ENCODE assay signal across 21 cellular contexts in genomic region chr1:235614442-235614954, GRCh38. TPM values are rescaled to one million over a fixed set of nuclear protein-coding genes. Genes with fewer than 3 reads are reported as not detected.
DNase-seq lines count a peak whose midpoint lies in the region; ATAC-seq, FAIRE-seq and TF ChIP-seq lines count a peak whose summit lies in the region.
"Had no signal": no experiment of that assay in that cellular context is flagged by ENCODE, and none has a peak within 500 bp of the region (broad histone marks: within the 10 kb centered on the region; RNA-seq: fewer than 3 reads in every experiment).

No MANE protein-coding gene starts in this region.

- ATAC-seq in A549 (peak; percentile 33 to 36; a peak in 2 of 6 replicates), WTC11 (peak; percentile 51)
- peak; percentile 48 for ATAC-seq in stimulated activated memory B cell treated with anti-CD40 and anti-IgM and Interleukin-4, amounts not matched to agents 10 μg/mL and 1 μg/mL and 100 μg/mL, for 72 hours
- ATAC-seq: GM12878 had no signal

- H3K4me3 ChIP-seq in A549 = no peak overlapping the region
- H3K4me3 ChIP-seq in kidney (ENCODE audit: low read length in 2 of 2) = no peak overlapping the region
- H3K4me3 ChIP-seq: BLaER1 treated with 17β-estradiol and CSF1 and Interleukin-3, amounts not matched to agents 10 nM and 100 nM; GM12878; HAP-1 had no signal

- TF ChIP-seq RAD21 in A549 (conservative IDR thresholded peaks at IDR 0.05 in 1 of 2, IDR thresholded peaks at IDR 0.05 in 1 of 2) = no peak

- 87% methylated on average over 5 of the region's 7 CpGs for WGBS in A549 (ENCODE audit: missing lambda C conversion rate)

- H3K27ac Mint-ChIP-seq in WTC11 = no peak overlapping the region; the same call in 1 of the 2 replicates
- H3K27ac Mint-ChIP-seq in stimulated activated memory B cell treated with anti-CD40 and anti-IgM and Interleukin-4, amounts not matched to agents 10 μg/mL and 1 μg/mL and 100 μg/mL, for 72 hours = no peak overlapping the region
- H3K27ac Mint-ChIP-seq: CD4-positive, alpha-beta T cell; HFFc6 had no signal

- TF ChIP-seq CTCF in A549 (IDR thresholded peaks at IDR 0.05) (no peak), WTC11 (IDR thresholded peaks at IDR 0.05) (no peak), kidney (IDR thresholded peaks at IDR 0.05; ENCODE audit: borderline replicate concordance, extremely low read depth, insufficient read depth) (no peak)

- H3K4me3 Mint-ChIP-seq in WTC11 = no peak overlapping the region
- H3K4me3 Mint-ChIP-seq in stimulated activated memory B cell treated with anti-CD40 and anti-IgM and Interleukin-4, amounts not matched to agents 10 μg/mL and 1 μg/mL and 100 μg/mL, for 72 hours = no peak overlapping the region
- H3K4me3 Mint-ChIP-seq: CD4-positive, alpha-beta T cell; HFFc6 had no signal

- POLR2A ChIA-PET in A549 (lab: Yijun Ruan, JAX) (no interaction called here), WTC11 (lab: Charles Lee) (no interaction called here)

- no peak overlapping the region for H3K4me2 ChIP-seq in A549
- H3K4me2 ChIP-seq: BLaER1 treated with 17β-estradiol and CSF1 and Interleukin-3, amounts not matched to agents 10 nM and 100 nM had no signal

- peaks cover 9% of the 10 kb centered on the region; the same call in 2 of the 3 replicates for H3K4me1 ChIP-seq in A549
- H3K4me1 ChIP-seq in kidney (ENCODE audit: control insufficient read depth in 1 of 2, insufficient read depth in 1 of 2, low read depth in 1 of 2, low read length in 2 of 2) = no peaks in the 10 kb centered on the region
- H3K4me1 ChIP-seq: BLaER1 treated with 17β-estradiol and CSF1 and Interleukin-3, amounts not matched to agents 10 nM and 100 nM; HAP-1 had no signal

- no peaks in the 10 kb centered on the region for H3K36me3 ChIP-seq in kidney (ENCODE audit: control insufficient read depth in 1 of 2, insufficient read depth in 2 of 2, low read length in 2 of 2)
- H3K36me3 ChIP-seq: BLaER1 treated with 17β-estradiol and CSF1 and Interleukin-3, amounts not matched to agents 10 nM and 100 nM; HAP-1 had no signal

- no peaks in the 10 kb centered on the region for H3K9me3 Mint-ChIP-seq in WTC11
- no peaks in the 10 kb centered on the region for H3K9me3 Mint-ChIP-seq in stimulated activated memory B cell treated with anti-CD40 and anti-IgM and Interleukin-4, amounts not matched to agents 10 μg/mL and 1 μg/mL and 100 μg/mL, for 72 hours
- H3K9me3 Mint-ChIP-seq: CD4-positive, alpha-beta T cell; HFFc6 had no signal

- no peak for DNase-seq in A549 (ENCODE audit: low read depth in 1 of 2, low spot score in 1 of 2)
- DNase-seq in WTC11 (ENCODE audit: low spot score) = no peak
- peak; percentile 34 for DNase-seq in kidney
- DNase-seq in NCI-H510A (lab: John Stamatoyannopoulos, UW) = no peak
- no peak for DNase-seq in DMS153 treated with DMSO at 0.1 percent for 48 hours (lab: John Stamatoyannopoulos, UW; ENCODE audit: unreplicated experiment)
- no peak for DNase-seq in NCI-H2081 (lab: John Stamatoyannopoulos, UW)
- DNase-seq: AML-193; Calu3; CD4-positive, alpha-beta T cell; DMS 273 treated with DMSO at 0.1 percent for 48 hours; DMS79; GOT3; HFFc6; KBM-7 had no signal

- H3K27ac ChIP-seq in A549 (no peak overlapping the region), kidney (ENCODE audit: low read depth in 2 of 2, low read length in 2 of 2) (no peak overlapping the region)
- H3K27ac ChIP-seq: 22Rv1; BLaER1 treated with 17β-estradiol and CSF1 and Interleukin-3, amounts not matched to agents 10 nM and 100 nM had no signal

- FAIRE-seq in A549 (lab: Jason Lieb, UNC) (no peak), kidney (lab: Jason Lieb, UNC) (no peak)
- FAIRE-seq: GM12878, GM18507, HTR-8/SVneo had no signal

- H3K36me3 Mint-ChIP-seq in WTC11 = no peaks in the 10 kb centered on the region; the same call in 1 of the 2 replicates
- no peaks in the 10 kb centered on the region for H3K36me3 Mint-ChIP-seq in stimulated activated memory B cell treated with anti-CD40 and anti-IgM and Interleukin-4, amounts not matched to agents 10 μg/mL and 1 μg/mL and 100 μg/mL, for 72 hours

- no peaks in the 10 kb centered on the region; the same call in 1 of the 2 replicates for H3K27me3 Mint-ChIP-seq in WTC11 (ENCODE audit: low read depth)
- H3K27me3 Mint-ChIP-seq in stimulated activated memory B cell treated with anti-CD40 and anti-IgM and Interleukin-4, amounts not matched to agents 10 μg/mL and 1 μg/mL and 100 μg/mL, for 72 hours = peaks cover 7% of the 10 kb centered on the region
- H3K27me3 Mint-ChIP-seq: CD4-positive, alpha-beta T cell had no signal

- TF ChIP-seq POLR2A in A549 (IDR thresholded peaks at IDR 0.05; ENCODE audit: low read length) = no peak

- CTCF ChIA-PET in A549 (lab: Yijun Ruan, JAX) = interaction anchor here (0.8 to 1.8 kb wide), 7 partner anchors 12 to 357 kb away, joined by 3 to 8 read pairs (median 4); no protein-coding TSS in a partner anchor
- CTCF ChIA-PET in WTC11 (lab: Charles Lee) = interaction anchor here (1.5 to 4.3 kb wide), 3 partner anchors 11 to 16 kb away, joined by 3 to 41 read pairs (median 4); no protein-coding TSS in a partner anchor

- H3K4me1 Mint-ChIP-seq in WTC11 = peaks cover 6% of the 10 kb centered on the region
- H3K4me1 Mint-ChIP-seq in stimulated activated memory B cell treated with anti-CD40 and anti-IgM and Interleukin-4, amounts not matched to agents 10 μg/mL and 1 μg/mL and 100 μg/mL, for 72 hours = no peaks in the 10 kb centered on the region

- intact Hi-C loops in kidney (cut with DNase I) = no loop called here

- H3K9me3 ChIP-seq in A549 (no peaks in the 10 kb centered on the region), kidney (ENCODE audit: control insufficient read depth in 1 of 2, low read length in 2 of 2) (no peaks in the 10 kb centered on the region)
- H3K9me3 ChIP-seq: BLaER1 treated with 17β-estradiol and CSF1 and Interleukin-3, amounts not matched to agents 10 nM and 100 nM; HAP-1 had no signal

- no peak overlapping the region for H3K9ac ChIP-seq in kidney (ENCODE audit: low read length in 2 of 2)
- H3K9ac ChIP-seq: BLaER1 treated with 17β-estradiol and CSF1 and Interleukin-3, amounts not matched to agents 10 nM and 100 nM had no signal

- no peak for TF ChIP-seq EP300 in A549 (IDR thresholded peaks at IDR 0.05)

TF ChIP-seq in A549, 52 proteins besides CTCF, POLR2A, EP300 and RAD21 (continues in another document):
- no peak for TF ChIP-seq POLR2AphosphoS2 (conservative IDR thresholded peaks at IDR 0.05; ENCODE audit: low read length)
- TF ChIP-seq HDAC2 (IDR thresholded peaks at IDR 0.05) = no peak
- no peak for TF ChIP-seq RCOR1 (IDR thresholded peaks at IDR 0.05; ENCODE audit: low read depth, low read length)
- TF ChIP-seq FOXS1 (CRISPR knock-in tag; IDR thresholded peaks at IDR 0.05) = no peak
- TF ChIP-seq GATA3 (IDR thresholded peaks at IDR 0.05; ENCODE audit: borderline replicate concordance) = no peak
- no peak for TF ChIP-seq BHLHE40 (IDR thresholded peaks at IDR 0.05; ENCODE audit: low read depth, low read length)
- TF ChIP-seq KDM5A (IDR thresholded peaks at IDR 0.05) = no peak
- no peak for TF ChIP-seq MYC (IDR thresholded peaks at IDR 0.05; ENCODE audit: borderline replicate concordance, low read length)
- TF ChIP-seq SREBF2 (IDR thresholded peaks at IDR 0.05) = no peak
- TF ChIP-seq CHD2 (IDR thresholded peaks at IDR 0.05; ENCODE audit: low read length, partially characterized antibody) = no peak
- no peak for TF ChIP-seq JUN (IDR thresholded peaks at IDR 0.05)
- TF ChIP-seq PBX3 (IDR thresholded peaks at IDR 0.05) = no peak
- TF ChIP-seq JUNB (IDR thresholded peaks at IDR 0.05) = no peak

TF ChIP-seq in WTC11, 78 proteins besides CTCF, POLR2A, EP300 and RAD21:
- TF ChIP-seq ZNF232 (CRISPR knock-in tag; IDR thresholded peaks at IDR 0.05) (no peak), CREM (CRISPR knock-in tag; IDR thresholded peaks at IDR 0.05) (no peak), GABPB1 (CRISPR knock-in tag; IDR thresholded peaks at IDR 0.05) (peak; percentile 38; the same call in 1 of the 2 replicates), ZNF219 (CRISPR knock-in tag; IDR thresholded peaks at IDR 0.05; ENCODE audit: borderline replicate concordance) (no peak), ZNF281 (CRISPR knock-in tag; IDR thresholded peaks at IDR 0.05) (no peak), ETV6 (CRISPR knock-in tag; IDR thresholded peaks at IDR 0.05) (no peak)

RNA-seq across cellular contexts. Expression of gene GNG4, which starts 35.1 kb away (rescaled TPM):
- polyA plus RNA-seq in A549 (2011; rRNA removed) (16.3 and 18.7 TPM in 2 replicates), A549 (2017; fragmentation: RNase III; extraction: RNeasy Plus Mini Kit Qiagen cat#74134 plus additional on column Dnase treatment) (8.1 to 10.5 TPM (median 9.9 TPM) in 3 replicates), kidney (ENCODE audit: insufficient read depth, low read depth, low replicate concordance) (4.5 TPM)
- polyA plus RNA-seq in A549 (2012; cell fraction: cytosol; rRNA removed) = 10.3 and 12.7 TPM in 2 replicates
- polyA plus RNA-seq in A549 (2012; cell fraction: nucleus; rRNA removed) = 3.6 and 4.9 TPM in 2 replicates
- polyA minus RNA-seq in A549 (2011; rRNA and poly(A)+ RNA removed) = 14.7 and 15.0 TPM in 2 replicates
- total RNA-seq in WTC11 (2021) (38.3 to 40.9 TPM (median 40.8 TPM) in 3 replicates), kidney (not detected)
- total RNA-seq: CD4-positive, alpha-beta T cell; GM12878 had no signal

Comparison
In these comparisons a context has a peak if more than half of its experiments do, and no peak if none do; other contexts are left out.
1. RNA of gene GNG4, which starts 35.1 kb away (total RNA-seq): 38.3 to 40.9 TPM in WTC11; not detected in kidney (single experiment); every median in the first group is over 10 times any median in the second.
2. Peak in every context shown above with its lines, with median percentiles within 50 percentile points of each other: ATAC-seq.